In genomic region chr10:78292250-78292986, GRCh38 we compare ENCODE assay signal across 15 cellular contexts.
DNase-seq lines count a peak whose midpoint lies in the region; ATAC-seq lines count a peak whose summit lies in the region.
"Had no signal": no experiment of that assay in that cellular context is flagged by ENCODE, and none has a peak within 500 bp of the region (broad histone marks: within the 10 kb centered on the region; RNA-seq: fewer than 3 reads in every experiment).

No MANE protein-coding gene starts in this region.

- H3K9me3 ChIP-seq in HUES48 (ENCODE audit: control insufficient read depth, insufficient read depth, low read length) (no peaks in the 10 kb centered on the region), mesenchymal stem cell (ENCODE audit: control insufficient read depth, low read length) (no peaks in the 10 kb centered on the region)
- H3K9me3 ChIP-seq: gastrocnemius medialis, SJCRH30, thyroid gland had no signal

- H2BK15ac ChIP-seq in mesenchymal stem cell (ENCODE audit: low read depth, poor library complexity, severe bottlenecking): no peak overlapping the region

- no peaks in the 10 kb centered on the region for H3K27me3 ChIP-seq in HUES48 (ENCODE audit: control insufficient read depth, insufficient read depth, low read length)
- H3K27me3 ChIP-seq in mesenchymal stem cell (ENCODE audit: control insufficient read depth in 1 of 2, insufficient read depth in 1 of 2, low read length in 2 of 2): peaks cover 0 to 24% of the 10 kb centered on the region in 2 experiments
- H3K27me3 ChIP-seq: gastrocnemius medialis, SJCRH30, thyroid gland had no signal

- H3K4me1 ChIP-seq in HUES48 (ENCODE audit: control insufficient read depth, insufficient read depth, low read length) (peaks cover 18% of the 10 kb centered on the region), mesenchymal stem cell (ENCODE audit: control insufficient read depth, insufficient read depth, low read depth, low read length) (peaks cover 7% of the 10 kb centered on the region)

- H3K36me3 ChIP-seq in HUES48 (ENCODE audit: control insufficient read depth, insufficient read depth, low read length) (no peaks in the 10 kb centered on the region), mesenchymal stem cell (ENCODE audit: control insufficient read depth in 1 of 2, insufficient read depth in 2 of 2, low read depth in 1 of 2, low read length in 2 of 2) (peaks cover 0 to 3% of the 10 kb centered on the region in 2 experiments)
- H3K36me3 ChIP-seq: gastrocnemius medialis, SJCRH30, thyroid gland had no signal

- peak; percentile 64 for ATAC-seq in stimulated activated memory B cell treated with anti-CD40 and anti-IgM and Interleukin-4, amounts not matched to agents 10 μg/mL and 1 μg/mL and 100 μg/mL, for 72 hours
- no peak for ATAC-seq in activated naive CD8-positive, alpha-beta T cell treated with anti-CD3 and anti-CD28 coated beads, Interleukin-2, amount 50 U/mL, for 24 hours
- ATAC-seq in stimulated activated effector memory CD8-positive, alpha-beta T cell treated with anti-CD3 and anti-CD28 coated beads, Interleukin-12 subunit alpha, Interleukin-12 subunit beta, amount 100 ng/mL, for 72 hours: no peak

- no peak overlapping the region for H3K9ac ChIP-seq in HUES48 (ENCODE audit: low read depth, low read length)
- H3K9ac ChIP-seq in mesenchymal stem cell (ENCODE audit: low read length): no peak overlapping the region
- H3K9ac ChIP-seq: KMS-11 had no signal

- H3K4me2 ChIP-seq in mesenchymal stem cell (ENCODE audit: low read length, poor library complexity, severe bottlenecking): no peak overlapping the region
- H3K4me2 ChIP-seq: KMS-11 had no signal

- H4K8ac ChIP-seq in mesenchymal stem cell (ENCODE audit: low read length): peak overlapping the region; percentile 29

- H3K27ac ChIP-seq in HUES48 (ENCODE audit: low read depth, low read length): peak overlapping the region; percentile 68
- no peak overlapping the region for H3K27ac ChIP-seq in mesenchymal stem cell (ENCODE audit: low read length, poor library complexity, severe bottlenecking)
- H3K27ac ChIP-seq: KMS-11, thyroid gland had no signal

- H2BK5ac ChIP-seq in mesenchymal stem cell (ENCODE audit: low read depth, low read length, poor library complexity, severe bottlenecking): no peak overlapping the region

- H3K23ac ChIP-seq in mesenchymal stem cell (ENCODE audit: low read length in 2 of 2): no peak overlapping the region

- no peak overlapping the region for H2BK120ac ChIP-seq in mesenchymal stem cell (ENCODE audit: low read depth, low read length)

- H2AFZ ChIP-seq in mesenchymal stem cell (ENCODE audit: low read depth, low read length): no peak overlapping the region

- H3K9me3 Mint-ChIP-seq in stimulated activated memory B cell treated with anti-CD40 and anti-IgM and Interleukin-4, amounts not matched to agents 10 μg/mL and 1 μg/mL and 100 μg/mL, for 72 hours: no peaks in the 10 kb centered on the region
- no peaks in the 10 kb centered on the region for H3K9me3 Mint-ChIP-seq in activated naive CD8-positive, alpha-beta T cell treated with anti-CD3 and anti-CD28 coated beads, Interleukin-2, amount 50 U/mL, for 24 hours
- H3K9me3 Mint-ChIP-seq in stimulated activated effector memory CD8-positive, alpha-beta T cell treated with anti-CD3 and anti-CD28 coated beads, Interleukin-12 subunit alpha, Interleukin-12 subunit beta, amount 100 ng/mL, for 72 hours: no peaks in the 10 kb centered on the region
- H3K9me3 Mint-ChIP-seq: activated T-helper 2 cell treated with anti-CD3 and anti-CD28 coated beads, Interferon-gamma antibody, Interleukin-2, Interleukin-4, amounts not matched to agents 10 μg/mL and 5 μg/mL and 100 μg/mL, durations not matched to agents 14 hours and 24 hours and 36 hours; memory B cell had no signal

- no peaks in the 10 kb centered on the region for H3K79me1 ChIP-seq in mesenchymal stem cell (replicated peaks; ENCODE audit: low read length, poor library complexity, severe bottlenecking)

- no peak overlapping the region for H2BK12ac ChIP-seq in mesenchymal stem cell (ENCODE audit: low read length in 2 of 2)

- H4K91ac ChIP-seq in mesenchymal stem cell (ENCODE audit: low read length): no peak overlapping the region

- WGBS in mesenchymal stem cell: 87% methylated on average over 10 of the region's 10 CpGs

- no peak overlapping the region for H3K4ac ChIP-seq in mesenchymal stem cell (ENCODE audit: low read depth in 1 of 2, low read length in 2 of 2)

- no peaks in the 10 kb centered on the region for H3K27me3 Mint-ChIP-seq in stimulated activated memory B cell treated with anti-CD40 and anti-IgM and Interleukin-4, amounts not matched to agents 10 μg/mL and 1 μg/mL and 100 μg/mL, for 72 hours
- no peaks in the 10 kb centered on the region for H3K27me3 Mint-ChIP-seq in activated naive CD8-positive, alpha-beta T cell treated with anti-CD3 and anti-CD28 coated beads, Interleukin-2, amount 50 U/mL, for 24 hours

- H3K4me3 ChIP-seq in HUES48 (ENCODE audit: low read depth, low read length) (no peak overlapping the region), mesenchymal stem cell (ENCODE audit: insufficient read depth in 1 of 2, low read depth in 1 of 2, low read length in 2 of 2) (no peak overlapping the region)
- H3K4me3 ChIP-seq: gastrocnemius medialis, SJCRH30, thyroid gland had no signal

- no peak overlapping the region for H2AK5ac ChIP-seq in mesenchymal stem cell (ENCODE audit: low read length, severe bottlenecking)

- no peaks in the 10 kb centered on the region for H3K36me3 Mint-ChIP-seq in stimulated activated memory B cell treated with anti-CD40 and anti-IgM and Interleukin-4, amounts not matched to agents 10 μg/mL and 1 μg/mL and 100 μg/mL, for 72 hours
- no peaks in the 10 kb centered on the region for H3K36me3 Mint-ChIP-seq in activated naive CD8-positive, alpha-beta T cell treated with anti-CD3 and anti-CD28 coated beads, Interleukin-2, amount 50 U/mL, for 24 hours (ENCODE audit: low read depth)
- H3K36me3 Mint-ChIP-seq in stimulated activated effector memory CD8-positive, alpha-beta T cell treated with anti-CD3 and anti-CD28 coated beads, Interleukin-12 subunit alpha, Interleukin-12 subunit beta, amount 100 ng/mL, for 72 hours: no peaks in the 10 kb centered on the region
- H3K36me3 Mint-ChIP-seq: memory B cell had no signal

- peaks cover 24% of the 10 kb centered on the region for H3K4me1 Mint-ChIP-seq in stimulated activated memory B cell treated with anti-CD40 and anti-IgM and Interleukin-4, amounts not matched to agents 10 μg/mL and 1 μg/mL and 100 μg/mL, for 72 hours
- peaks cover 6% of the 10 kb centered on the region for H3K4me1 Mint-ChIP-seq in activated naive CD8-positive, alpha-beta T cell treated with anti-CD3 and anti-CD28 coated beads, Interleukin-2, amount 50 U/mL, for 24 hours
- no peaks in the 10 kb centered on the region for H3K4me1 Mint-ChIP-seq in stimulated activated effector memory CD8-positive, alpha-beta T cell treated with anti-CD3 and anti-CD28 coated beads, Interleukin-12 subunit alpha, Interleukin-12 subunit beta, amount 100 ng/mL, for 72 hours

- peak overlapping the region in 1 of 2 experiments; percentile 35 for H3K18ac ChIP-seq in mesenchymal stem cell (ENCODE audit: low read depth in 1 of 2, low read length in 2 of 2)

- H3K14ac ChIP-seq in mesenchymal stem cell (ENCODE audit: low read length in 2 of 2): no peak overlapping the region

- peak overlapping the region; percentile 41 for H3K27ac Mint-ChIP-seq in stimulated activated memory B cell treated with anti-CD40 and anti-IgM and Interleukin-4, amounts not matched to agents 10 μg/mL and 1 μg/mL and 100 μg/mL, for 72 hours
- no peak overlapping the region for H3K27ac Mint-ChIP-seq in activated naive CD8-positive, alpha-beta T cell treated with anti-CD3 and anti-CD28 coated beads, Interleukin-2, amount 50 U/mL, for 24 hours
- H3K27ac Mint-ChIP-seq in stimulated activated effector memory CD8-positive, alpha-beta T cell treated with anti-CD3 and anti-CD28 coated beads, Interleukin-12 subunit alpha, Interleukin-12 subunit beta, amount 100 ng/mL, for 72 hours: no peak overlapping the region
- H3K27ac Mint-ChIP-seq: activated T-helper 2 cell treated with anti-CD3 and anti-CD28 coated beads, Interferon-gamma antibody, Interleukin-2, Interleukin-4, amounts not matched to agents 10 μg/mL and 5 μg/mL and 100 μg/mL, durations not matched to agents 14 hours and 24 hours and 36 hours; memory B cell had no signal

- H3K4me3 Mint-ChIP-seq in stimulated activated memory B cell treated with anti-CD40 and anti-IgM and Interleukin-4, amounts not matched to agents 10 μg/mL and 1 μg/mL and 100 μg/mL, for 72 hours: no peak overlapping the region
- H3K4me3 Mint-ChIP-seq in activated naive CD8-positive, alpha-beta T cell treated with anti-CD3 and anti-CD28 coated beads, Interleukin-2, amount 50 U/mL, for 24 hours: no peak overlapping the region
- H3K4me3 Mint-ChIP-seq in stimulated activated effector memory CD8-positive, alpha-beta T cell treated with anti-CD3 and anti-CD28 coated beads, Interleukin-12 subunit alpha, Interleukin-12 subunit beta, amount 100 ng/mL, for 72 hours: no peak overlapping the region
- H3K4me3 Mint-ChIP-seq: memory B cell had no signal

- DNase-seq in NCI-H82 treated with DMSO at 0.1 percent for 48 hours (lab: John Stamatoyannopoulos, UW; ENCODE audit: unreplicated experiment) (peak; percentile 87), mesenchymal stem cell (no peak), DMS153 (lab: John Stamatoyannopoulos, UW) (no peak)
- DNase-seq in activated naive CD8-positive, alpha-beta T cell treated with anti-CD3 and anti-CD28 coated beads, Interleukin-2, amount 50 U/mL, for 24 hours: no peak
- no peak for DNase-seq in stimulated activated effector memory CD8-positive, alpha-beta T cell treated with anti-CD3 and anti-CD28 coated beads, Interleukin-12 subunit alpha, Interleukin-12 subunit beta, amount 100 ng/mL, for 72 hours (ENCODE audit: low spot score in 2 of 2)
- DNase-seq: activated CD4-positive, alpha-beta T cell treated with anti-CD3 and anti-CD28 coated beads for 1 hour; gastrocnemius medialis; NCI-H1417 treated with DMSO at 0.1 percent for 48 hours; SJCRH30; thyroid gland had no signal
